In the genomic region with DNA sequence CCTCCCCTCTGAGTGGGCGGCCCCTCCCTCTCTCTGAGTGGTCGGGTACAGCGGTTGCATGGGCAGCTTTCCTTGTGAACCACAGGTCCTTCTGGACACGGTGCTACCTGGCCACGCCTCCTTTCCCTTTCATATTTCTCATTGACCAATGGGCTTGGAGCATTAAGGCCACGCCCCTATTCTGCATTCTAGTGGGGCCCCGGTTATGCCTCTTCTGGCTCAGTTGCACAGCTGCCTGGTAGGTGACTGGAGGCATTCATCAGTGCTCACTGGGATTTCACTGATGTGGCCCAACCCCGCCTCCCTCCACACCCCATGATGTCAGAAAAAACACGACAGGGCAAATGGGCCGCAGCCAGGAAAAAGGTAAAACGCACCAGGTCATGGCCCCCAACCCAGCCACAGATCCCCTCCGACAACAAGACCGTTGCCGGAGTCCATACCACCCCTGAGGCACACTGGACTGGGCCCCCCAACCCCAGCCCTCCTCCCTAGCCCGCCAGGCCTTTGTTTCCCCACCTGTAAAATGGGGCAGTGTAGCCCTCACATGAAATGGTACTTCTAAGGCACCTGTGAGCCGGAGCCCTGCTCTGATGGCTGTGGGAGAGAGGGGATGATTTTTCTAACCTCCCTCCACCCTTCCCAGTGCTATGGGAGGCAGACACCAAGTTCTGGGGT, we compare ENCODE assay signal across 1 cellular context.
A peak's percentile ranks its signal among the peaks of the same experiment; 100 is the strongest.
TF ChIP-seq lines count a peak whose summit lies in the region.

No MANE protein-coding gene starts in this region.

TF ChIP-seq in H1, 55 proteins besides CTCF, POLR2A, EP300 and RAD21:
- TF ChIP-seq BACH1 (IDR thresholded peaks at IDR 0.05; ENCODE audit: low read length) (no peak), ZNF274 (IDR thresholded peaks at IDR 0.05; ENCODE audit: borderline replicate concordance, extremely low read depth, low read length) (no peak), FOSL1 (IDR thresholded peaks at IDR 0.05; ENCODE audit: insufficient read depth, low read depth, low read length) (no peak), KDM1A (IDR thresholded peaks at IDR 0.05; ENCODE audit: borderline replicate concordance, low read length) (peak; percentile 45; the same call in 1 of the 2 replicates), SIRT6 (IDR thresholded peaks at IDR 0.05; ENCODE audit: low read length) (no peak)
- TF ChIP-seq, protein P1, sequence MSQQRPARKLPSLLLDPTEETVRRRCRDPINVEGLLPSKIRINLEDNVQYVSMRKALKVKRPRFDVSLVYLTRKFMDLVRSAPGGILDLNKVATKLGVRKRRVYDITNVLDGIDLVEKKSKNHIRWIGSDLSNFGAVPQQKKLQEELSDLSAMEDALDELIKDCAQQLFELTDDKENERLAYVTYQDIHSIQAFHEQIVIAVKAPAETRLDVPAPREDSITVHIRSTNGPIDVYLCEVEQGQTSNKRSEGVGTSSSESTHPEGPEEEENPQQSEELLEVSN (IDR thresholded peaks at IDR 0.05): no peak
